Comparison of ENCODE assay signal across 8 cellular contexts in the genomic region with DNA sequence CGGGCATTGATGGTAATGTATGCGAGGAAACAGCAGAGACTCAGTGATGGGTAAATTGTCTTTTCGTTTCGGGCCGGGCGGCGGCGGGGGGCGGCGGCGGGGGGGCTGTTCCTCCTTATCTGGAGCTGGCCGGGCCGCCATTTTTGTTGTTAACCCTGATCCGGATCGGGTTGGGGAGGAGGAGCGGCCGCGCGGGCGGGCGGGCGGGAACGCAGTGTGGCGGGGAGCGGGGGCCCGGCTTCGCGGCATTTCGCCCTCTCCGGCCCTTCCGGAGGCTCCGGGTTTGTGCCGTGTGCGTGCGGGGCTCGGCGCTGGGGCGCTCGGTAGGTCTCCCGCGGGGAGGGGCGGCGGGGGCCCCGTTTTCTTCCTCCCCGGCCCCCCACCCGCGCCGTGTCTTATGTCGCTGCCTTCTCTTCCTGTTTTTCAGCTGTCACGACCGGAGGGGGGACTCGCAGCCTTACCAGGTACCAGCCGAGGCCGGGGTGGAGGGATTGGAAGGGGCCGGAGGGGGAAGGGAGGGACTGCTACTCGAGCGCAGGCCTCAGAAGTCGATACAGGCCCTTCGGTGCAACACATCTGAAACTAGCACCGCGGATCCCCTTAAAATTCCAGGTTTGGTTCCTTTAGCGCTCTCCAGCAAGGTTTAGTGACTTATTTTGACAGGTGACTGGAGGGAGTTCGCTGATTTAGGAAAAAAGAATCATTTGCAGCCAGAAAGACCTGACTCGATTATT. TPM values are rescaled to one million over a fixed set of nuclear protein-coding genes. Genes with fewer than 3 reads are reported as not detected.
A peak's percentile ranks its signal among the peaks of the same experiment; 100 is the strongest.
DNase-seq lines count a peak whose midpoint lies in the region; ATAC-seq and TF ChIP-seq lines count a peak whose summit lies in the region.

No MANE protein-coding gene starts in this region.

- peaks cover 13 to 63% of the 10 kb centered on the region in 2 donors for H3K4me1 ChIP-seq in left lung

- H3K4me1 Mint-ChIP-seq in CD4-positive, alpha-beta T cell (ENCODE audit: low read depth), result peaks cover 72% of the 10 kb centered on the region
- H3K4me1 Mint-ChIP-seq in activated CD4-positive, alpha-beta T cell treated with anti-CD3 and anti-CD28 coated beads, Interleukin-2, amount 10 ng/mL, durations not matched to agents 7 days and 5 days, result peaks cover 62% of the 10 kb centered on the region

- H3K27ac Mint-ChIP-seq in CD4-positive, alpha-beta T cell, result peak overlapping the region; percentile 98
- peak overlapping the region; percentile 95 for H3K27ac Mint-ChIP-seq in activated CD4-positive, alpha-beta T cell treated with anti-CD3 and anti-CD28 coated beads, Interleukin-2, amount 10 ng/mL, durations not matched to agents 7 days and 5 days

- CTCF ChIA-PET in CD4-positive, alpha-beta T cell (lab: Charles Lee), result no interaction called here
- CTCF ChIA-PET in activated CD4-positive, alpha-beta T cell treated with anti-CD3 and anti-CD28 coated beads, Interleukin-2, amount 10 ng/mL, durations not matched to agents 7 days and 5 days (lab: Charles Lee), result interaction anchor here (0.9 to 1.7 kb wide), 2 partner anchors 12 to 24 kb away, joined by 3 to 5 read pairs; no protein-coding TSS in a partner anchor

- H3K27me3 Mint-ChIP-seq in CD4-positive, alpha-beta T cell, result no peaks in the 10 kb centered on the region
- no peaks in the 10 kb centered on the region for H3K27me3 Mint-ChIP-seq in activated CD4-positive, alpha-beta T cell treated with anti-CD3 and anti-CD28 coated beads, Interleukin-2, amount 10 ng/mL, durations not matched to agents 7 days and 5 days

- DNase-seq in CD4-positive, alpha-beta T cell, result peak; percentile 48 to 69 (median 62)
- DNase-seq in LoVo (ENCODE audit: low spot score) (peak; percentile 43), coronary artery (ENCODE audit: low spot score) (peak; percentile 79), left lung (peak; percentile 75 to 93), OCI-M2 (lab: John Stamatoyannopoulos, UW; ENCODE audit: unreplicated experiment) (no peak)
- peak; percentile 74 for DNase-seq in activated CD4-positive, alpha-beta T cell treated with anti-CD3 and anti-CD28 coated beads, Interleukin-2, amount 10 ng/mL, durations not matched to agents 7 days and 5 days
- peak; percentile 72 to 78 for DNase-seq in stimulated activated CD4-positive, alpha-beta T cell treated with anti-CD3 and anti-CD28 coated beads, Interleukin-2, amount 100 ng/mL, for 24 hours

- H3K9me3 Mint-ChIP-seq in CD4-positive, alpha-beta T cell, result no peaks in the 10 kb centered on the region
- H3K9me3 Mint-ChIP-seq in activated CD4-positive, alpha-beta T cell treated with anti-CD3 and anti-CD28 coated beads, Interleukin-2, amount 10 ng/mL, durations not matched to agents 7 days and 5 days, result no peaks in the 10 kb centered on the region

- H3K4me3 ChIP-seq in coronary artery, result peak overlapping the region; percentile 94
- peak overlapping the region; percentile 93 to 98 for H3K4me3 ChIP-seq in left lung

- no peak for TF ChIP-seq CTCF in CD4-positive, alpha-beta T cell (IDR thresholded peaks at IDR 0.05)
- TF ChIP-seq CTCF in coronary artery (IDR thresholded peaks at IDR 0.05) (no peak), left lung (IDR thresholded peaks at IDR 0.05) (no peak)

- intact Hi-C loops in CD4-positive, alpha-beta T cell (cut with DNase I, micrococcal nuclease), result loop anchor here (2.0 to 10.0 kb wide), 9 partner anchors 17 to 1379 kb away; a partner anchor contains a TSS
- intact Hi-C loops in left lung (cut with DNase I), result no loop called here

- H3K9me3 ChIP-seq in CD4-positive, alpha-beta T cell (ENCODE audit: control insufficient read depth, low read length), result no peaks in the 10 kb centered on the region
- no peaks in the 10 kb centered on the region for H3K9me3 ChIP-seq in left lung

- H3K36me3 ChIP-seq in left lung, result peaks cover 0 to 35% of the 10 kb centered on the region in 2 donors

- peaks cover 79% of the 10 kb centered on the region for H3K36me3 Mint-ChIP-seq in CD4-positive, alpha-beta T cell (ENCODE audit: low read depth)
- H3K36me3 Mint-ChIP-seq in activated CD4-positive, alpha-beta T cell treated with anti-CD3 and anti-CD28 coated beads, Interleukin-2, amount 10 ng/mL, durations not matched to agents 7 days and 5 days (ENCODE audit: low read depth), result peaks cover 58% of the 10 kb centered on the region

- H3K27me3 ChIP-seq in CD4-positive, alpha-beta T cell (ENCODE audit: control insufficient read depth, insufficient read depth, low read length), result no peaks in the 10 kb centered on the region
- no peaks in the 10 kb centered on the region for H3K27me3 ChIP-seq in left lung

- POLR2A ChIA-PET in CD4-positive, alpha-beta T cell (lab: Charles Lee), result interaction anchor here (0.7 to 3.9 kb wide), 6 partner anchors 12 to 1380 kb away, joined by 4 to 45 read pairs (median 8); a partner anchor contains a TSS
- POLR2A ChIA-PET in activated CD4-positive, alpha-beta T cell treated with anti-CD3 and anti-CD28 coated beads, Interleukin-2, amount 10 ng/mL, durations not matched to agents 7 days and 5 days (lab: Charles Lee), result no interaction called here

- H3K27ac ChIP-seq in CD4-positive, alpha-beta T cell (ENCODE audit: low read depth, low read length), result peak overlapping the region; percentile 67
- H3K27ac ChIP-seq in coronary artery (peak overlapping the region; percentile 98 to 99), left lung (peak overlapping the region; percentile 99 to 100)

- peak; percentile 21 for ATAC-seq in CD4-positive, alpha-beta T cell (ENCODE audit: poor library complexity)
- ATAC-seq in GM21529 (IDR thresholded peaks at IDR 0.05; ENCODE audit: unreplicated experiment), result peak; percentile 20
- peak; percentile 22 for ATAC-seq in left lung

- H3K4me3 Mint-ChIP-seq in CD4-positive, alpha-beta T cell, result peak overlapping the region; percentile 100
- peak overlapping the region; percentile 97 for H3K4me3 Mint-ChIP-seq in activated CD4-positive, alpha-beta T cell treated with anti-CD3 and anti-CD28 coated beads, Interleukin-2, amount 10 ng/mL, durations not matched to agents 7 days and 5 days

RNA-seq across cellular contexts. Expression of a gene that starts 0.8 kb away (rescaled TPM):
- 100 to 1,000 TPM; 169 to 177 TPM for total RNA-seq in CD4-positive, alpha-beta T cell
- total RNA-seq in activated CD4-positive, alpha-beta T cell treated with anti-CD3 and anti-CD28 coated beads, Interleukin-2, amount 10 ng/mL, durations not matched to agents 7 days and 5 days, result 100 to 1,000 TPM; 126 to 145 TPM
- 100 to 1,000 TPM in 1 of 2 donors, 10 to 100 TPM in 1; 90.7 to 106 TPM for total RNA-seq in left lung

Comparison
In these comparisons a context has a peak if more than half of its experiments do, and no peak if none do; other contexts are left out.
1. intact Hi-C loops: an anchor here in CD4-positive, alpha-beta T cell (2.0 to 10.0 kb wide); none called in left lung.